ENCODE assay signal across 18 cellular contexts in genomic region chr12:101686176-101686575, GRCh38. TPM values are rescaled to one million over a fixed set of nuclear protein-coding genes. Genes with fewer than 3 reads are reported as not detected.
DNase-seq lines count a peak whose midpoint lies in the region; ATAC-seq, FAIRE-seq and TF ChIP-seq lines count a peak whose summit lies in the region.
"Had no signal": no experiment of that assay in that cellular context is flagged by ENCODE, and none has a peak within 500 bp of the region (broad histone marks: within the 10 kb centered on the region; RNA-seq: fewer than 3 reads in every experiment).

No MANE protein-coding gene starts in this region.

- no peaks in the 10 kb centered on the region for H3K9me3 Mint-ChIP-seq in nephron progenitor cell
- H3K9me3 Mint-ChIP-seq: CD4-positive, alpha-beta memory T cell; GM23338; H9 had no signal

- FAIRE-seq in K562 (lab: Jason Lieb, UNC), result no peak
- FAIRE-seq: A549, GM12878, GM18507 had no signal

- TF ChIP-seq POLR2A in heart left ventricle (IDR thresholded peaks at IDR 0.05) (no peak), K562 (conservative IDR thresholded peaks at IDR 0.05) (no peak), gastrocnemius medialis (IDR thresholded peaks at IDR 0.05) (peak in 1 of 2 donors; percentile 12), esophagus squamous epithelium (IDR thresholded peaks at IDR 0.05) (no peak)

- no peaks in the 10 kb centered on the region for H3K36me3 Mint-ChIP-seq in nephron progenitor cell (ENCODE audit: low read depth)
- H3K36me3 Mint-ChIP-seq: CD4-positive, alpha-beta memory T cell had no signal

- TF ChIP-seq CTCF in heart left ventricle (IDR thresholded peaks at IDR 0.05) (no peak), right atrium auricular region (IDR thresholded peaks at IDR 0.05) (no peak), K562 (IDR thresholded peaks at IDR 0.05 in 2 of 3, conservative IDR thresholded peaks at IDR 0.05 in 1 of 3; ENCODE audit: insufficient read depth in 2 of 3, low read depth in 1 of 3, low read length in 3 of 3) (no peak), gastrocnemius medialis (IDR thresholded peaks at IDR 0.05 in 4 of 5, conservative IDR thresholded peaks at IDR 0.05 in 1 of 5) (no peak), nephron progenitor cell (IDR thresholded peaks at IDR 0.05) (no peak), esophagus squamous epithelium (IDR thresholded peaks at IDR 0.05) (no peak)

- no peak overlapping the region for H3K4me3 ChIP-seq in heart left ventricle
- no peak overlapping the region for H3K4me3 ChIP-seq in right atrium auricular region
- no peak overlapping the region for H3K4me3 ChIP-seq in K562
- no peak overlapping the region for H3K4me3 ChIP-seq in gastrocnemius medialis
- no peak overlapping the region for H3K4me3 ChIP-seq in esophagus squamous epithelium
- H3K4me3 ChIP-seq: A549, GM12878, GM23338 had no signal

- no peak for TF ChIP-seq RAD21 in K562 (CRISPR knock-in tag; conservative IDR thresholded peaks at IDR 0.05 in 1 of 2, IDR thresholded peaks at IDR 0.05 in 1 of 2)

- H3K4me1 Mint-ChIP-seq in nephron progenitor cell, result no peaks in the 10 kb centered on the region
- H3K4me1 Mint-ChIP-seq: CD4-positive, alpha-beta memory T cell had no signal

- H3K27me3 Mint-ChIP-seq in nephron progenitor cell (ENCODE audit: low read depth, poor library complexity), result peaks cover 13% of the 10 kb centered on the region

- H3K27ac ChIP-seq in heart left ventricle, result no peak overlapping the region
- peak overlapping the region in 1 of 2 donors; percentile 14 for H3K27ac ChIP-seq in right atrium auricular region
- no peak overlapping the region for H3K27ac ChIP-seq in K562 (ENCODE audit: extremely low read depth, low read depth, low read length)
- peak overlapping the region; percentile 24 to 58 (median 32) for H3K27ac ChIP-seq in gastrocnemius medialis
- no peak overlapping the region for H3K27ac ChIP-seq in esophagus squamous epithelium
- H3K27ac ChIP-seq: A549, C4-2B had no signal

- H2AFZ ChIP-seq in K562 (ENCODE audit: low read depth, low read length), result peak overlapping the region; percentile 28

- no peaks in the 10 kb centered on the region for H3K79me2 ChIP-seq in K562 (ENCODE audit: control insufficient read depth, insufficient read depth, low read length)

- H3K4me3 Mint-ChIP-seq in nephron progenitor cell, result no peak overlapping the region
- H3K4me3 Mint-ChIP-seq: CD4-positive, alpha-beta memory T cell; GM23338; H9 had no signal

- no peak overlapping the region for H3K9ac ChIP-seq in K562 (ENCODE audit: insufficient read depth in 1 of 2, low read depth in 2 of 2, low read length in 2 of 2)

- no peak for TF ChIP-seq EP300 in K562 (IDR thresholded peaks at IDR 0.05; ENCODE audit: low read length)

- no peak overlapping the region for H3K27ac Mint-ChIP-seq in nephron progenitor cell
- H3K27ac Mint-ChIP-seq: CD4-positive, alpha-beta memory T cell; H9 had no signal

- H3K4me1 ChIP-seq in heart left ventricle (peaks cover 0 to 5% (median 0%) of the 10 kb centered on the region in 12 donors), right atrium auricular region (no peaks in the 10 kb centered on the region), K562 (replicated peaks in 1 of 2; ENCODE audit: control insufficient read depth in 2 of 2, insufficient read depth in 2 of 2, low read length in 2 of 2) (no peaks in the 10 kb centered on the region), gastrocnemius medialis (no peaks in the 10 kb centered on the region), esophagus squamous epithelium (no peaks in the 10 kb centered on the region)
- H3K4me1 ChIP-seq: BE2C had no signal

- intact Hi-C loops in heart left ventricle (cut with DNase I), result no loop called here
- intact Hi-C loops in K562 (cut with micrococcal nuclease), result no loop called here
- intact Hi-C loops in left ventricle myocardium superior (cut with micrococcal nuclease), result no loop called here
- intact Hi-C loops in gastrocnemius medialis (cut with DNase I; ENCODE audit: low total_unique reads), result no loop called here
- intact Hi-C loops in esophagus squamous epithelium (cut with DNase I), result no loop called here

- H4K20me1 ChIP-seq in K562 (replicated peaks; ENCODE audit: control insufficient read depth, insufficient read depth, low read length), result no peaks in the 10 kb centered on the region

- H3K27me3 ChIP-seq in heart left ventricle, result no peaks in the 10 kb centered on the region
- no peaks in the 10 kb centered on the region for H3K27me3 ChIP-seq in right atrium auricular region
- no peaks in the 10 kb centered on the region for H3K27me3 ChIP-seq in K562 (ENCODE audit: control insufficient read depth in 2 of 2, insufficient read depth in 2 of 2, low read length in 2 of 2)
- H3K27me3 ChIP-seq in gastrocnemius medialis, result no peaks in the 10 kb centered on the region
- no peaks in the 10 kb centered on the region for H3K27me3 ChIP-seq in esophagus squamous epithelium
- H3K27me3 ChIP-seq: BE2C had no signal

- ATAC-seq in heart left ventricle, result peak; percentile 84 to 91 (median 90)
- peak; percentile 43; the same call in 2 of the 3 replicates for ATAC-seq in K562
- peak; percentile 96 for ATAC-seq in left ventricle myocardium superior
- ATAC-seq in gastrocnemius medialis, result no peak
- ATAC-seq: GM12878, GM23338 had no signal

- in situ Hi-C loops in K562 (cut with MboI) (no loop called here), gastrocnemius medialis (cut with MboI; ENCODE audit: low sequenced_read_pairs in 4 of 4) (no loop called here)

- CTCF ChIA-PET in K562 (lab: Yijun Ruan, JAX; ENCODE audit: low intra/inter-chr PET ratio), result no interaction called here

- H3K9me3 ChIP-seq in heart left ventricle, result no peaks in the 10 kb centered on the region
- no peaks in the 10 kb centered on the region for H3K9me3 ChIP-seq in right atrium auricular region
- no peaks in the 10 kb centered on the region for H3K9me3 ChIP-seq in K562 (replicated peaks; ENCODE audit: control insufficient read depth, insufficient read depth, low read depth, low read length)
- H3K9me3 ChIP-seq in gastrocnemius medialis, result no peaks in the 10 kb centered on the region
- H3K9me3 ChIP-seq in esophagus squamous epithelium, result no peaks in the 10 kb centered on the region
- H3K9me3 ChIP-seq: A549, BE2C had no signal

- WGBS in heart left ventricle, 4 donors, result 55 to 72% (median 63%) methylated on average over 1 of the region's 1 CpG
- 73% methylated on average over 1 of the region's 1 CpG for WGBS in K562 (ENCODE audit: insufficient coverage, low coverage, missing lambda C conversion rate)
- WGBS in esophagus squamous epithelium, 2 donors, result 64 to 78% methylated on average over 1 of the region's 1 CpG

- no peak overlapping the region for H3K4me2 ChIP-seq in K562 (ENCODE audit: insufficient read depth, low read length)
- H3K4me2 ChIP-seq: A549, GM23338 had no signal

- no TSS peak for BruUV-seq in K562 (replicated peaks; lab: Mats Ljungman, UMichigan)

- no peaks in the 10 kb centered on the region for H3K36me3 ChIP-seq in heart left ventricle
- H3K36me3 ChIP-seq in right atrium auricular region, result no peaks in the 10 kb centered on the region
- H3K36me3 ChIP-seq in K562 (ENCODE audit: control insufficient read depth, insufficient read depth, low read length), result no peaks in the 10 kb centered on the region
- H3K36me3 ChIP-seq in gastrocnemius medialis, result peaks cover 0 to 50% of the 10 kb centered on the region in 2 donors
- no peaks in the 10 kb centered on the region for H3K36me3 ChIP-seq in esophagus squamous epithelium
- H3K36me3 ChIP-seq: BE2C had no signal

- DNase-seq in heart left ventricle (peak in 4 of 5 donors; percentile 31 to 65 (median 46)), right atrium auricular region (ENCODE audit: low spot score) (no peak), K562 (ENCODE audit: extremely low read depth in 1 of 4, low spot score in 3 of 4) (no peak), left ventricle myocardium superior (no peak), gastrocnemius medialis (no peak), nephron progenitor cell (no peak), esophagus squamous epithelium (lab: John Stamatoyannopoulos, UW) (no peak)
- DNase-seq: BE2C; CD4-positive, alpha-beta memory T cell; DMS79; H9 had no signal

- H3K9me1 ChIP-seq in K562 (ENCODE audit: control insufficient read depth, insufficient read depth, low read length), result no peaks in the 10 kb centered on the region

- POLR2A ChIA-PET in K562 (lab: Yijun Ruan, JAX), result no interaction called here

RNA-seq across cellular contexts. Expression of gene CHPT1, which starts 11.3 kb away (rescaled TPM):
- total RNA-seq in heart left ventricle (100 to 1,000 TPM in 4 of 9 donors, 10 to 100 TPM in 5; 84.2 to 208 (median 98.9) TPM), right atrium auricular region (100 to 1,000 TPM in 1 of 2 donors, 10 to 100 TPM in 1; 97.9 to 137 TPM), K562 (2014; rRNA removed) (170 and 210 TPM in 2 replicates), K562 (2014; rRNA removed; fragmentation: Illumina TruSeq; extraction: Trizol) (112 and 123 TPM in 2 replicates), K562 (2015; rRNA removed; fragmentation: Illumina TruSeq; extraction: Trizol) (75.4 and 75.5 TPM in 2 replicates), K562 (2021) (95.0 and 103 TPM in 2 replicates), left ventricle myocardium superior (120 TPM), gastrocnemius medialis (10 to 100 TPM; 32.3 to 67.3 (median 36.1) TPM), esophagus squamous epithelium (10 to 100 TPM; 12.7 to 53.6 (median 27.0) TPM)
- polyA plus RNA-seq in heart left ventricle (100 to 1,000 TPM in 1 of 2 donors, 10 to 100 TPM in 1; 73.5 to 170 TPM), K562 (2011; rRNA removed) (66.5 and 91.9 TPM in 2 replicates), K562 (2014; fragmentation: Illumina TruSeq; extraction: Trizol) (62.8 and 69.4 TPM in 2 replicates), K562 (2014; fragmentation: Nextera tagmentation; extraction: Ambion mirVana) (10 to 100 TPM; 15.3 to 24.3 TPM), K562 (2014; rRNA removed) (92.5 and 111 TPM in 2 replicates)
- 54.6 and 85.9 TPM in 2 replicates for total RNA-seq in K562 (2011; cell fraction: chromatin; rRNA removed; ENCODE audit: low replicate concordance)
- total RNA-seq in K562 (2011; cell fraction: nucleolus; rRNA removed), result 78.3 and 80.9 TPM in 2 replicates
- 85.9 and 96.9 TPM in 2 replicates for total RNA-seq in K562 (2011; cell fraction: nucleoplasm; rRNA removed)
- polyA plus RNA-seq in K562 (2011; cell fraction: cytosol; rRNA removed), result 47.4 and 49.6 TPM in 2 replicates
- 42.3 and 43.3 TPM in 2 replicates for polyA plus RNA-seq in K562 (2011; cell fraction: nucleus; rRNA removed)
- 75.7 and 82.7 TPM in 2 replicates for polyA plus RNA-seq in K562 (2012)
- 32.0 and 33.2 TPM in 2 replicates for polyA minus RNA-seq in K562 (2011; rRNA and poly(A)+ RNA removed)
- 25.0 and 28.9 TPM in 2 replicates for polyA minus RNA-seq in K562 (2011; cell fraction: cytosol; rRNA and poly(A)+ RNA removed)
- polyA minus RNA-seq in K562 (2011; cell fraction: nucleus; rRNA and poly(A)+ RNA removed), result 58.8 and 71.3 TPM in 2 replicates

RNA-seq across cellular contexts. Expression of gene SYCP3, which starts 53.1 kb away (rescaled TPM):
- total RNA-seq in heart left ventricle, result not detected
- under 1 TPM in 1 of 2 donors, not detected in 1; 0.04 TPM for polyA plus RNA-seq in heart left ventricle
- not detected for total RNA-seq in right atrium auricular region
- total RNA-seq in K562 (2011; cell fraction: chromatin; rRNA removed; ENCODE audit: low replicate concordance), result 0.35 and 0.97 TPM in 2 replicates
- 0.33 TPM in 1 of 2 replicates, not detected in the other for total RNA-seq in K562 (2011; cell fraction: nucleolus; rRNA removed)
- total RNA-seq in K562 (2011; cell fraction: nucleoplasm; rRNA removed), result 0.37 and 0.46 TPM in 2 replicates
- total RNA-seq in K562 (2014; rRNA removed), result 0.37 TPM in 1 of 2 replicates, not detected in the other
- total RNA-seq in K562 (2014; rRNA removed; fragmentation: Illumina TruSeq; extraction: Trizol), result 0.15 TPM in 1 of 2 replicates, not detected in the other
- 0.22 TPM in 1 of 2 replicates, not detected in the other for total RNA-seq in K562 (2015; rRNA removed; fragmentation: Illumina TruSeq; extraction: Trizol)
- total RNA-seq in K562 (2021), result not detected in 2 replicates
- 0.11 and 0.16 TPM in 2 replicates for polyA plus RNA-seq in K562 (2011; rRNA removed)
- not detected in 2 replicates for polyA plus RNA-seq in K562 (2011; cell fraction: cytosol; rRNA removed)
- 0.10 and 0.11 TPM in 2 replicates for polyA plus RNA-seq in K562 (2011; cell fraction: nucleus; rRNA removed)
- 0.16 and 0.29 TPM in 2 replicates for polyA plus RNA-seq in K562 (2012)
- not detected in 2 replicates for polyA plus RNA-seq in K562 (2014; fragmentation: Illumina TruSeq; extraction: Trizol)
- under 1 TPM; 0.25 TPM for polyA plus RNA-seq in K562 (2014; fragmentation: Nextera tagmentation; extraction: Ambion mirVana)
- not detected in 2 replicates for polyA plus RNA-seq in K562 (2014; rRNA removed)
- 0.15 TPM in 1 of 2 replicates, not detected in the other for polyA minus RNA-seq in K562 (2011; rRNA and poly(A)+ RNA removed)
- not detected in 2 replicates for polyA minus RNA-seq in K562 (2011; cell fraction: cytosol; rRNA and poly(A)+ RNA removed)
- 0.11 and 0.13 TPM in 2 replicates for polyA minus RNA-seq in K562 (2011; cell fraction: nucleus; rRNA and poly(A)+ RNA removed)
- total RNA-seq in left ventricle myocardium superior, result not detected
- under 1 TPM in 1 of 4 donors, not detected in 3; 0.66 TPM for total RNA-seq in gastrocnemius medialis
- total RNA-seq in esophagus squamous epithelium, result under 1 TPM in 2 of 4 donors, not detected in 2; 0.38 to 0.53 TPM
- total RNA-seq: G401, HT1080 had no signal

Comparison
In these comparisons a context has a peak if more than half of its experiments do, and no peak if none do; other contexts are left out.
1. DNase-seq: peak in heart left ventricle (4 of 5); none in right atrium auricular region (single experiment), K562 (0 of 4), left ventricle myocardium superior (single experiment), gastrocnemius medialis (0 of 2), nephron progenitor cell (single experiment) and esophagus squamous epithelium (single experiment).
2. ATAC-seq: peak in heart left ventricle (4 of 4), K562 (single experiment) and left ventricle myocardium superior (single experiment); none in gastrocnemius medialis (0 of 2).
3. H3K27ac ChIP-seq: peak in gastrocnemius medialis (4 of 4); none in heart left ventricle (0 of 12), K562 (single experiment) and esophagus squamous epithelium (0 of 4).